Comparison of ENCODE assay signal across 14 cellular contexts in genomic region chr2:110869472-110870446, GRCh38.
A peak's percentile ranks its signal among the peaks of the same experiment; 100 is the strongest.
DNase-seq lines count a peak whose midpoint lies in the region; ATAC-seq and TF ChIP-seq lines count a peak whose summit lies in the region.
"Had no signal": no experiment of that assay in that cellular context is flagged by ENCODE, and none has a peak within 500 bp of the region (broad histone marks: within the 10 kb centered on the region; RNA-seq: fewer than 3 reads in every experiment).

No MANE protein-coding gene starts in this region.

- no peak overlapping the region for H3K27ac ChIP-seq in H9 (ENCODE audit: insufficient read length, low read depth, low read length)
- H3K27ac ChIP-seq in hepatocyte: no peak overlapping the region
- H3K27ac ChIP-seq: ovary had no signal

- intact Hi-C loops in activated T-helper 1 cell treated with anti-CD3 and anti-CD28 coated beads, Interleukin-12 subunit alpha, Interleukin-12 subunit beta, Interleukin-2, Interleukin-4 antibody, amounts not matched to agents 30 ng/mL and 10 ng/mL and 1 ng/mL, durations not matched to agents 14 hours and 24 hours and 36 hours (cut with micrococcal nuclease): loop anchor here (2.0 to 5.0 kb wide), 3 partner anchors 65 to 338 kb away; partner anchors contain the start of gene BUB1

- H4K5ac ChIP-seq in H9 (ENCODE audit: insufficient read length, low read depth, low read length): no peak overlapping the region

- no peaks in the 10 kb centered on the region for H3K79me1 ChIP-seq in H9 (ENCODE audit: insufficient read depth, low read depth, low read length, poor library complexity, severe bottlenecking)

- H3K36me3 ChIP-seq in hepatocyte (replicated peaks; ENCODE audit: insufficient read depth, low read depth): no peaks in the 10 kb centered on the region
- H3K36me3 ChIP-seq: ovary had no signal

- DNase-seq in A172 (ENCODE audit: low spot score) (peak; percentile 93), H9 (peak; percentile 58), RKO (ENCODE audit: low spot score) (peak; percentile 10), fibroblast of mammary gland (ENCODE audit: low read depth) (peak; percentile 37), hepatocyte (ENCODE audit: low spot score) (no peak), retina (no peak)
- no peak for DNase-seq in activated T-helper 1 cell treated with anti-CD3 and anti-CD28 coated beads, Interleukin-12 subunit alpha, Interleukin-12 subunit beta, Interleukin-2, Interleukin-4 antibody, amounts not matched to agents 30 ng/mL and 10 ng/mL and 1 ng/mL, durations not matched to agents 14 hours and 24 hours and 36 hours (ENCODE audit: low spot score)
- DNase-seq: HFFc6; left cardiac atrium; MV-4-11; ovary; stimulated activated CD4-positive, alpha-beta T cell treated with anti-CD3 and anti-CD28 coated beads, Interleukin-2, amount 100 ng/mL, for 48 hours had no signal

- no peak overlapping the region for H3K9ac ChIP-seq in H9 (ENCODE audit: extremely low read depth, insufficient read length, low read length)

- H3K4me3 Mint-ChIP-seq in H9: no peak overlapping the region
- H3K4me3 Mint-ChIP-seq in activated T-helper 1 cell treated with anti-CD3 and anti-CD28 coated beads, Interleukin-12 subunit alpha, Interleukin-12 subunit beta, Interleukin-2, Interleukin-4 antibody, amounts not matched to agents 30 ng/mL and 10 ng/mL and 1 ng/mL, durations not matched to agents 14 hours and 24 hours and 36 hours: no peak overlapping the region
- H3K4me3 Mint-ChIP-seq: HFFc6; T-helper 1 cell treated with Interleukin-12 subunit alpha and Interleukin-12 subunit beta and Interleukin-4 antibody, amounts not matched to agents 30 μg/mL and 1 μg/mL, for 36 hours had no signal

- H3K4me3 ChIP-seq in fibroblast of mammary gland (ENCODE audit: control insufficient read depth, low read depth, low read length): no peak overlapping the region
- H3K4me3 ChIP-seq in hepatocyte: no peak overlapping the region
- H3K4me3 ChIP-seq: ovary had no signal

- H3K79me2 ChIP-seq in H9 (ENCODE audit: insufficient read depth, low read length) (no peaks in the 10 kb centered on the region), hepatocyte (no peaks in the 10 kb centered on the region)

- H3K9me3 Mint-ChIP-seq in H9: no peaks in the 10 kb centered on the region
- no peaks in the 10 kb centered on the region for H3K9me3 Mint-ChIP-seq in activated T-helper 1 cell treated with anti-CD3 and anti-CD28 coated beads, Interleukin-12 subunit alpha, Interleukin-12 subunit beta, Interleukin-2, Interleukin-4 antibody, amounts not matched to agents 30 ng/mL and 10 ng/mL and 1 ng/mL, durations not matched to agents 14 hours and 24 hours and 36 hours
- H3K9me3 Mint-ChIP-seq: HFFc6; T-helper 1 cell treated with Interleukin-12 subunit alpha and Interleukin-12 subunit beta and Interleukin-4 antibody, amounts not matched to agents 30 μg/mL and 1 μg/mL, for 36 hours had no signal

- no peak for ATAC-seq in GM18868 (IDR thresholded peaks at IDR 0.05; ENCODE audit: unreplicated experiment)

- H3K23ac ChIP-seq in H9 (ENCODE audit: insufficient read length, low read depth, low read length): no peak overlapping the region

- H3K27ac Mint-ChIP-seq in H9: peak overlapping the region in 1 of 3 experiments; percentile 47; a peak in 1 of 7 replicates
- H3K27ac Mint-ChIP-seq in activated T-helper 1 cell treated with anti-CD3 and anti-CD28 coated beads, Interleukin-12 subunit alpha, Interleukin-12 subunit beta, Interleukin-2, Interleukin-4 antibody, amounts not matched to agents 30 ng/mL and 10 ng/mL and 1 ng/mL, durations not matched to agents 14 hours and 24 hours and 36 hours: no peak overlapping the region
- H3K27ac Mint-ChIP-seq: HFFc6; T-helper 1 cell treated with Interleukin-12 subunit alpha and Interleukin-12 subunit beta and Interleukin-4 antibody, amounts not matched to agents 30 μg/mL and 1 μg/mL, for 36 hours had no signal

- H4K91ac ChIP-seq in H9 (ENCODE audit: insufficient read length, low read depth, low read length): no peak overlapping the region

- H3K36me3 Mint-ChIP-seq in H9 (ENCODE audit: insufficient read depth in 1 of 3, low read depth in 3 of 3): peaks cover 2 to 19% (median 15%) of the 10 kb centered on the region in 3 experiments; a peak in 5 of 7 replicates
- H3K36me3 Mint-ChIP-seq in activated T-helper 1 cell treated with anti-CD3 and anti-CD28 coated beads, Interleukin-12 subunit alpha, Interleukin-12 subunit beta, Interleukin-2, Interleukin-4 antibody, amounts not matched to agents 30 ng/mL and 10 ng/mL and 1 ng/mL, durations not matched to agents 14 hours and 24 hours and 36 hours (ENCODE audit: low read depth): peaks cover 3% of the 10 kb centered on the region

- H2BK15ac ChIP-seq in H9 (ENCODE audit: low read depth, low read length): no peak overlapping the region

- no peak overlapping the region for H2BK20ac ChIP-seq in H9 (ENCODE audit: low read depth, low read length, poor library complexity, severe bottlenecking)

- H2BK12ac ChIP-seq in H9 (ENCODE audit: insufficient read length, low read depth, low read length): no peak overlapping the region

- no peak overlapping the region for H3K4me2 ChIP-seq in H9 (ENCODE audit: insufficient read depth, insufficient read length, low read length)
- H3K4me2 ChIP-seq in hepatocyte: no peak overlapping the region

- H3K27me3 Mint-ChIP-seq in H9 (ENCODE audit: low read depth): no peaks in the 10 kb centered on the region
- peaks cover 8% of the 10 kb centered on the region for H3K27me3 Mint-ChIP-seq in activated T-helper 1 cell treated with anti-CD3 and anti-CD28 coated beads, Interleukin-12 subunit alpha, Interleukin-12 subunit beta, Interleukin-2, Interleukin-4 antibody, amounts not matched to agents 30 ng/mL and 10 ng/mL and 1 ng/mL, durations not matched to agents 14 hours and 24 hours and 36 hours (ENCODE audit: insufficient read depth)

- no peak for TF ChIP-seq CTCF in H9 (conservative IDR thresholded peaks at IDR 0.05)
- TF ChIP-seq CTCF in fibroblast of mammary gland (conservative IDR thresholded peaks at IDR 0.05; ENCODE audit: control insufficient read depth, insufficient read depth, low read depth, low read length): no peak
- no peak for TF ChIP-seq CTCF in hepatocyte (IDR thresholded peaks at IDR 0.05; ENCODE audit: poor library complexity)

- H3K56ac ChIP-seq in H9 (ENCODE audit: insufficient read length, low read depth, low read length): no peak overlapping the region

- no peak overlapping the region for H2BK120ac ChIP-seq in H9 (ENCODE audit: low read depth, low read length, poor library complexity, severe bottlenecking)

- no peak overlapping the region for H3K4ac ChIP-seq in H9 (ENCODE audit: low read depth, low read length)

- H4K20me1 ChIP-seq in H9 (ENCODE audit: control insufficient read depth, insufficient read depth, insufficient read length) (no peaks in the 10 kb centered on the region), hepatocyte (ENCODE audit: insufficient read depth, poor library complexity, severe bottlenecking) (no peaks in the 10 kb centered on the region)

- H3K9me3 ChIP-seq in H9 (ENCODE audit: control insufficient read depth, low read depth, low read length): no peaks in the 10 kb centered on the region
- no peaks in the 10 kb centered on the region for H3K9me3 ChIP-seq in hepatocyte (ENCODE audit: low read depth)
- H3K9me3 ChIP-seq: ovary had no signal

- H3K4me1 ChIP-seq in H9 (ENCODE audit: insufficient read depth, low read length): peaks cover 4% of the 10 kb centered on the region; the same call in 1 of the 2 replicates
- H3K4me1 ChIP-seq in hepatocyte (ENCODE audit: insufficient read depth): no peaks in the 10 kb centered on the region

- H4K8ac ChIP-seq in H9 (replicated peaks; ENCODE audit: insufficient read length, low read depth, low read length): no peak overlapping the region

- H2AFZ ChIP-seq in H9 (ENCODE audit: low read length) (no peak overlapping the region), hepatocyte (no peak overlapping the region)

- no peak overlapping the region for H3T11ph ChIP-seq in H9 (ENCODE audit: low read length)

- no peak overlapping the region for H3K14ac ChIP-seq in H9 (ENCODE audit: insufficient read depth, low read length)

- H2AK5ac ChIP-seq in H9 (ENCODE audit: insufficient read length, low read length): no peak overlapping the region

- H2BK5ac ChIP-seq in H9 (ENCODE audit: insufficient read length, low read length): no peak overlapping the region

- no CpG with 5 or more reads among the region's 10 CpGs for WGBS in H9 (ENCODE audit: extremely low coverage, insufficient read length, low lambda C conversion rate)
- WGBS in hepatocyte (ENCODE audit: low lambda C conversion rate, missing lambda C conversion rate): 79% methylated on average over 10 of the region's 10 CpGs

- H3K27me3 ChIP-seq in H9 (ENCODE audit: insufficient read depth, low read length) (no peaks in the 10 kb centered on the region), hepatocyte (no peaks in the 10 kb centered on the region)
- H3K27me3 ChIP-seq: ovary had no signal

- no peaks in the 10 kb centered on the region for H3K9me2 ChIP-seq in hepatocyte (replicated peaks; ENCODE audit: insufficient read depth)

- H3K23me2 ChIP-seq in H9 (ENCODE audit: insufficient read length, low read depth, low read length, poor library complexity, severe bottlenecking): no peaks in the 10 kb centered on the region

- peaks cover 39 to 62% of the 10 kb centered on the region in 2 experiments for H3K4me1 Mint-ChIP-seq in H9
- peaks cover 88% of the 10 kb centered on the region for H3K4me1 Mint-ChIP-seq in activated T-helper 1 cell treated with anti-CD3 and anti-CD28 coated beads, Interleukin-12 subunit alpha, Interleukin-12 subunit beta, Interleukin-2, Interleukin-4 antibody, amounts not matched to agents 30 ng/mL and 10 ng/mL and 1 ng/mL, durations not matched to agents 14 hours and 24 hours and 36 hours (ENCODE audit: low read depth)

- H3K18ac ChIP-seq in H9 (ENCODE audit: insufficient read length, low read depth, low read length): no peak overlapping the region

Comparison
In these comparisons a context has a peak if more than half of its experiments do, and no peak if none do; other contexts are left out.
1. DNase-seq: peak in A172 (single experiment), H9 (single experiment), RKO (single experiment) and fibroblast of mammary gland (single experiment); none in activated T-helper 1 cell treated with anti-CD3 and anti-CD28 coated beads, Interleukin-12 subunit alpha, Interleukin-12 subunit beta, Interleukin-2, Interleukin-4 antibody, amounts not matched to agents 30 ng/mL and 10 ng/mL and 1 ng/mL, durations not matched to agents 14 hours and 24 hours and 36 hours (single experiment), hepatocyte (single experiment) and retina (single experiment).